In genomic region chr3:14204605-14205284, GRCh38 we compare ENCODE assay signal across 10 cellular contexts. TPM values are rescaled to one million over a fixed set of nuclear protein-coding genes. Genes with fewer than 3 reads are reported as not detected.
DNase-seq lines count a peak whose midpoint lies in the region; ATAC-seq and TF ChIP-seq lines count a peak whose summit lies in the region.
"Had no signal": no experiment of that assay in that cellular context is flagged by ENCODE, and none has a peak within 500 bp of the region (broad histone marks: within the 10 kb centered on the region; RNA-seq: fewer than 3 reads in every experiment).

No MANE protein-coding gene starts in this region.

- peak overlapping the region; percentile 54 for H3K27ac ChIP-seq in suprapubic skin
- H3K27ac ChIP-seq: neural progenitor cell had no signal

- H3K9me3 ChIP-seq in suprapubic skin: no peaks in the 10 kb centered on the region
- no peaks in the 10 kb centered on the region for H3K9me3 ChIP-seq in BE2C

- H3K36me3 ChIP-seq in suprapubic skin (no peaks in the 10 kb centered on the region), BE2C (no peaks in the 10 kb centered on the region)
- H3K36me3 ChIP-seq: neural progenitor cell had no signal

- TF ChIP-seq EP300 in suprapubic skin (IDR thresholded peaks at IDR 0.05): no peak

- H3K4me3 ChIP-seq in suprapubic skin (no peak overlapping the region), BE2C (ENCODE audit: low read depth, low read length) (no peak overlapping the region)
- H3K4me3 ChIP-seq: neural progenitor cell had no signal

- H3K27me3 ChIP-seq in suprapubic skin (no peaks in the 10 kb centered on the region), BE2C (no peaks in the 10 kb centered on the region)
- H3K27me3 ChIP-seq: neural progenitor cell had no signal

- in situ Hi-C loops in ACHN (cut with HindIII; ENCODE audit: low pct_ligation_motif_present, low pct_unique_long_range_greater_than_20kb, low sequenced_read_pairs): no loop called here

- intact Hi-C loops in left colon (cut with DNase I, micrococcal nuclease): loop anchor here in 1 of 2 donors (5.0 kb wide), 2 partner anchors 258 to 268 kb away; no protein-coding TSS in a partner anchor

- WGBS in suprapubic skin: 45% methylated on average over 10 of the region's 10 CpGs

- no peak for TF ChIP-seq CTCF in suprapubic skin (IDR thresholded peaks at IDR 0.05)
- TF ChIP-seq CTCF in BE2C (IDR thresholded peaks at IDR 0.05; ENCODE audit: low read depth, low read length): no peak

- TF ChIP-seq POLR2A in suprapubic skin (IDR thresholded peaks at IDR 0.05): no peak

- DNase-seq in M059J (ENCODE audit: low read depth) (peak; percentile 52), amniotic epithelial cell (ENCODE audit: low read depth) (peak; percentile 93), left colon (no peak), suprapubic skin (ENCODE audit: low spot score in 2 of 2) (peak in 1 of 2 donors; percentile 78), ACHN (no peak), BE2C (no peak)
- DNase-seq: hypothalamus had no signal

- H3K4me1 ChIP-seq in suprapubic skin (peaks cover 58% of the 10 kb centered on the region), BE2C (no peaks in the 10 kb centered on the region)
- H3K4me1 ChIP-seq: neural progenitor cell had no signal

- ATAC-seq in left colon (peak; percentile 62), GM21723 (IDR thresholded peaks at IDR 0.05; ENCODE audit: unreplicated experiment) (no peak), GM21717 (IDR thresholded peaks at IDR 0.05; ENCODE audit: unreplicated experiment) (no peak)

RNA-seq across cellular contexts. Expression of gene LSM3, which starts 26.1 kb away (rescaled TPM):
- total RNA-seq in M059J (2014; rRNA removed; shearing (Covaris generic)): 23.0 and 34.9 TPM in 2 replicates
- total RNA-seq in left colon: 1 to 10 TPM; 9.1 to 9.9 TPM
- total RNA-seq in suprapubic skin: 10 to 100 TPM in 1 of 4 donors, 1 to 10 TPM in 3; 5.5 to 10.7 (median 8.9) TPM
- 13.3 TPM for polyA plus RNA-seq in BE2C (2012; ENCODE audit: insufficient read depth, insufficient read length, low read depth)

RNA-seq across cellular contexts. Expression of gene XPC, which starts 26.3 kb away (rescaled TPM):
- total RNA-seq in M059J (2014; rRNA removed; shearing (Covaris generic)): 8.9 and 13.0 TPM in 2 replicates
- total RNA-seq in left colon: 10 to 100 TPM; 19.7 to 22.4 TPM
- total RNA-seq in suprapubic skin: 100 to 1,000 TPM in 1 of 4 donors, 10 to 100 TPM in 3; 49.7 to 176 (median 66.4) TPM
- polyA plus RNA-seq in BE2C (2012; ENCODE audit: insufficient read depth, insufficient read length, low read depth): 11.3 TPM

Comparison
In these comparisons a context has a peak if more than half of its experiments do, and no peak if none do; other contexts are left out.
1. DNase-seq: peak in M059J (single experiment) and amniotic epithelial cell (single experiment); none in left colon (0 of 2), ACHN (single experiment) and BE2C (single experiment).